Comparison of ENCODE assay signal across 12 cellular contexts in genomic region chr20:1876975-1877603, GRCh38. TPM values are rescaled to one million over a fixed set of nuclear protein-coding genes. Genes with fewer than 3 reads are reported as not detected.
DNase-seq lines count a peak whose midpoint lies in the region; ATAC-seq and TF ChIP-seq lines count a peak whose summit lies in the region.
"Had no signal": no experiment of that assay in that cellular context is flagged by ENCODE, and none has a peak within 500 bp of the region (broad histone marks: within the 10 kb centered on the region; RNA-seq: fewer than 3 reads in every experiment).

No MANE protein-coding gene starts in this region.

- no peaks in the 10 kb centered on the region for H3K36me3 ChIP-seq in Karpas-422 (ENCODE audit: insufficient read depth, low read length)
- H3K36me3 ChIP-seq: cardiac muscle cell had no signal

- no peak overlapping the region for H3K4me3 ChIP-seq in Karpas-422 (ENCODE audit: low read length)
- H3K4me3 ChIP-seq: cardiac muscle cell had no signal

- H3K9me2 ChIP-seq in Karpas-422 (replicated peaks; ENCODE audit: insufficient read depth, low read length): no peaks in the 10 kb centered on the region

- no peak for TF ChIP-seq CTCF in HFFc6 (IDR thresholded peaks at IDR 0.05)

- no peak overlapping the region for H3K27ac ChIP-seq in Karpas-422 (ENCODE audit: low read length)
- H3K27ac ChIP-seq: C4-2B, cardiac muscle cell, HL-60 had no signal

- no peaks in the 10 kb centered on the region for H3K9me3 Mint-ChIP-seq in stimulated activated naive CD8-positive, alpha-beta T cell treated with anti-CD3 and anti-CD28 coated beads, Interleukin-15, amount 100 ng/mL, for 72 hours
- no peaks in the 10 kb centered on the region for H3K9me3 Mint-ChIP-seq in HFFc6

- no peak overlapping the region for H3K27ac Mint-ChIP-seq in stimulated activated naive CD8-positive, alpha-beta T cell treated with anti-CD3 and anti-CD28 coated beads, Interleukin-15, amount 100 ng/mL, for 72 hours
- H3K27ac Mint-ChIP-seq in HFFc6: no peak overlapping the region

- H3K4me1 ChIP-seq in Karpas-422 (ENCODE audit: low read length): peaks cover 22% of the 10 kb centered on the region

- H3K36me3 Mint-ChIP-seq in HFFc6 (ENCODE audit: low read depth): no peaks in the 10 kb centered on the region

- H3K79me2 ChIP-seq in Karpas-422 (ENCODE audit: low read length): no peaks in the 10 kb centered on the region

- DNase-seq in SIG-M5 treated with dmso at 0.1 percent for 504 hours (lab: John Stamatoyannopoulos, UW; ENCODE audit: unreplicated experiment) (peak; percentile 31), SIG-M5 (lab: John Stamatoyannopoulos, UW) (no peak), Karpas-422 (peak; percentile 70), cerebellum (ENCODE audit: low spot score) (peak; percentile 70), HFFc6 (no peak)
- DNase-seq in stimulated activated naive CD8-positive, alpha-beta T cell treated with anti-CD3 and anti-CD28 coated beads, Interleukin-15, amount 100 ng/mL, for 72 hours: no peak
- no peak for DNase-seq in stimulated activated CD4-positive, alpha-beta T cell treated with anti-CD3 and anti-CD28 coated beads, Interleukin-15, amount 100 ng/mL, for 24 hours
- DNase-seq: NCI-H2107 had no signal

- H3K9me3 ChIP-seq in Karpas-422 (ENCODE audit: low read length): no peaks in the 10 kb centered on the region

- H4K20me1 ChIP-seq in Karpas-422 (ENCODE audit: insufficient read depth, low read depth, low read length): peaks cover 9% of the 10 kb centered on the region; the same call in 1 of the 2 replicates

- H3K4me1 Mint-ChIP-seq in stimulated activated naive CD8-positive, alpha-beta T cell treated with anti-CD3 and anti-CD28 coated beads, Interleukin-15, amount 100 ng/mL, for 72 hours: no peaks in the 10 kb centered on the region
- H3K4me1 Mint-ChIP-seq in HFFc6 (ENCODE audit: low read depth): peaks cover 5% of the 10 kb centered on the region; the same call in 1 of the 2 replicates

- ATAC-seq in stimulated activated naive CD8-positive, alpha-beta T cell treated with anti-CD3 and anti-CD28 coated beads, Interleukin-15, amount 100 ng/mL, for 72 hours: peak; percentile 52
- no peak for ATAC-seq in HG03457 (IDR thresholded peaks at IDR 0.05; ENCODE audit: unreplicated experiment)

- no peak overlapping the region for H3K4me3 Mint-ChIP-seq in stimulated activated naive CD8-positive, alpha-beta T cell treated with anti-CD3 and anti-CD28 coated beads, Interleukin-15, amount 100 ng/mL, for 72 hours
- no peak overlapping the region for H3K4me3 Mint-ChIP-seq in HFFc6

- no peak overlapping the region for H3K9ac ChIP-seq in Karpas-422 (ENCODE audit: low read length)

- H3K4me2 ChIP-seq in Karpas-422 (ENCODE audit: low read depth, low read length, poor library complexity, severe bottlenecking): no peak overlapping the region

- peaks cover 8% of the 10 kb centered on the region for H3K27me3 Mint-ChIP-seq in stimulated activated naive CD8-positive, alpha-beta T cell treated with anti-CD3 and anti-CD28 coated beads, Interleukin-15, amount 100 ng/mL, for 72 hours
- peaks cover 19% of the 10 kb centered on the region for H3K27me3 Mint-ChIP-seq in HFFc6 (ENCODE audit: insufficient read depth)

- no peaks in the 10 kb centered on the region for H3K27me3 ChIP-seq in Karpas-422 (ENCODE audit: low read length)
- H3K27me3 ChIP-seq: cardiac muscle cell had no signal

- no peak overlapping the region for H2AFZ ChIP-seq in Karpas-422 (ENCODE audit: low read length)

RNA-seq across cellular contexts. Expression of gene SIRPA, which starts 18.1 kb away (rescaled TPM):
- total RNA-seq in Karpas-422 (2014; rRNA removed; shearing (Covaris generic); ENCODE audit: low replicate concordance): 0.30 and 0.36 TPM in 2 replicates
- total RNA-seq in cerebellum: 8.0 TPM
- 10 to 100 TPM; 44.0 to 66.2 (median 47.5) TPM for total RNA-seq in HFFc6 (2021; fragmentation: NEBNext Ultra II Directional; extraction: Animal tissue kit (Norgen Biotek cat#: 25700))

Comparison
In these comparisons a context has a peak if more than half of its experiments do, and no peak if none do; other contexts are left out.
1. DNase-seq: peak in SIG-M5 treated with dmso at 0.1 percent for 504 hours (single experiment), Karpas-422 (single experiment) and cerebellum (single experiment); none in SIG-M5 (single experiment), stimulated activated naive CD8-positive, alpha-beta T cell treated with anti-CD3 and anti-CD28 coated beads, Interleukin-15, amount 100 ng/mL, for 72 hours (0 of 2), HFFc6 (single experiment) and stimulated activated CD4-positive, alpha-beta T cell treated with anti-CD3 and anti-CD28 coated beads, Interleukin-15, amount 100 ng/mL, for 24 hours (single experiment).